19 cellular contexts compared by ENCODE assay signal in the genomic region with DNA sequence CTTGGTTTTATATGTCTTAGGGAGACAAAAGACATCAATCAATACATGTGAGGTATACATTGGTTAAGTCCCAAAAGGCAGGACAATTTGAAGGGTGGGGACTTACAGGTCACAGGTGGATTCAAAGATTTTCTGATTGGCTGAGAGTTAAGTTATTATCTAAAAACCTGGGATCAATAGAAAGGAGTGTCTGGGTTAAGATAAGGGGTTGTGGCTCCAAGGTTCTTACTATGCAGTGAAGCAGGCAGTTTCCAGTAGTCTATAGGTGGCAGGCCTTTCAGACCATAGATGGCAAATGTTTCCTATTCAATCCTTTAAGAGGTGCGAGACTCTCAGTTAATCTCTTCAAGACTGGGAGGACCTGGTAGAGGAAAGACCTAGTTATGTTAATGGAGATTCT.
"Had no signal": no experiment of that assay in that cellular context is flagged by ENCODE, and none has a peak within 500 bp of the region (broad histone marks: within the 10 kb centered on the region; RNA-seq: fewer than 3 reads in every experiment).

No MANE protein-coding gene starts in this region.

- H3K27me3 ChIP-seq: brain microvascular endothelial cell, cardiac muscle cell had no signal

- H3K27ac ChIP-seq: cardiac muscle cell had no signal

- DNase-seq: activated CD4-positive, alpha-beta T cell treated with anti-CD3 and anti-CD28 coated beads, Interleukin-2, amount 50 U/mL, for 1 hour; activated CD8-positive, alpha-beta memory T cell treated with anti-CD3 and anti-CD28 coated beads, Interleukin-2, amount 50 U/mL, for 4 hours; activated CD8-positive, alpha-beta T cell treated with anti-CD3 and anti-CD28 coated beads for 36 hours; activated gamma-delta T cell treated with Interleukin-2 at 50 U/mL for 16 hours; activated naive CD4-positive, alpha-beta T cell treated with anti-CD3 and anti-CD28 coated beads, Interleukin-2, amount 10 ng/mL, durations not matched to agents 7 days and 5 days; activated naive CD8-positive, alpha-beta T cell treated with anti-CD3 and anti-CD28 coated beads for 36 hours; activated T-cell treated with anti-CD3 and anti-CD28 coated beads, Interleukin-2, amount 50 U/mL, for 72 hours; brain microvascular endothelial cell; Kasumi-1; KBM-7; NCI-H146; NCI-H187 treated with DMSO at 0.1 percent for 48 hours; NCI-H2081 treated with DMSO at 0.1 percent for 48 hours; NCI-H446; NCI-H524; PC-3; SHP77 treated with DMSO at 0.1 percent for 48 hours had no signal

- ATAC-seq: activated CD8-positive, alpha-beta T cell treated with anti-CD3 and anti-CD28 coated beads for 36 hours; activated T-cell treated with anti-CD3 and anti-CD28 coated beads, Interleukin-2, amount 50 U/mL, for 72 hours; PC-3; WTC11 had no signal

- H3K4me3 ChIP-seq: cardiac muscle cell had no signal
